1 cellular context compared by ENCODE assay signal in genomic region chr9:34178698-34179527, GRCh38.
TF ChIP-seq lines count a peak whose summit lies in the region.

TSS of gene UBAP1 (plus strand) at chr9:34179043. CDS start at chr9:34220915, 41,872 bp downstream.

TF ChIP-seq in HepG2, 621 proteins besides CTCF, POLR2A, EP300 and RAD21 (continued from another document and continues in another):
- TF ChIP-seq, protein P1, sequence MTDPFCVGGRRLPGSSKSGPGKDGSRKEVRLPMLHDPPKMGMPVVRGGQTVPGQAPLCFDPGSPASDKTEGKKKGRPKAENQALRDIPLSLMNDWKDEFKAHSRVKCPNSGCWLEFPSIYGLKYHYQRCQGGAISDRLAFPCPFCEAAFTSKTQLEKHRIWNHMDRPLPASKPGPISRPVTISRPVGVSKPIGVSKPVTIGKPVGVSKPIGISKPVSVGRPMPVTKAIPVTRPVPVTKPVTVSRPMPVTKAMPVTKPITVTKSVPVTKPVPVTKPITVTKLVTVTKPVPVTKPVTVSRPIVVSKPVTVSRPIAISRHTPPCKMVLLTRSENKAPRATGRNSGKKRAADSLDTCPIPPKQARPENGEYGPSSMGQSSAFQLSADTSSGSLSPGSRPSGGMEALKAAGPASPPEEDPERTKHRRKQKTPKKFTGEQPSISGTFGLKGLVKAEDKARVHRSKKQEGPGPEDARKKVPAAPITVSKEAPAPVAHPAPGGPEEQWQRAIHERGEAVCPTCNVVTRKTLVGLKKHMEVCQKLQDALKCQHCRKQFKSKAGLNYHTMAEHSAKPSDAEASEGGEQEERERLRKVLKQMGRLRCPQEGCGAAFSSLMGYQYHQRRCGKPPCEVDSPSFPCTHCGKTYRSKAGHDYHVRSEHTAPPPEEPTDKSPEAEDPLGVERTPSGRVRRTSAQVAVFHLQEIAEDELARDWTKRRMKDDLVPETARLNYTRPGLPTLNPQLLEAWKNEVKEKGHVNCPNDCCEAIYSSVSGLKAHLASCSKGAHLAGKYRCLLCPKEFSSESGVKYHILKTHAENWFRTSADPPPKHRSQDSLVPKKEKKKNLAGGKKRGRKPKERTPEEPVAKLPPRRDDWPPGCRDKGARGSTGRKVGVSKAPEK (CRISPR knock-in tag; IDR thresholded peaks at IDR 0.05; ENCODE audit: borderline replicate concordance) = no peak; the same call in 1 of the 2 replicates
- TF ChIP-seq HIVEP1 (CRISPR knock-in tag; IDR thresholded peaks at IDR 0.05) (no peak; the same call in 1 of the 2 replicates), THAP7 (CRISPR knock-in tag; IDR thresholded peaks at IDR 0.05) (0 out of 2 replicates have a peak, but pooled peaks have one; percentile 39), DPF2 (CRISPR knock-in tag; IDR thresholded peaks at IDR 0.05; ENCODE audit: borderline replicate concordance, low read depth) (0 out of 2 replicates have a peak, but pooled peaks have one; percentile 20), TCF12 (IDR thresholded peaks at IDR 0.05) (no peak), TCF12 (CRISPR knock-in tag; IDR thresholded peaks at IDR 0.05) (no peak), ARID5B (CRISPR knock-in tag; IDR thresholded peaks at IDR 0.05) (peak; percentile 26; the same call in 1 of the 2 replicates), HNF4G (IDR thresholded peaks at IDR 0.05; ENCODE audit: borderline replicate concordance, low read depth, low read length) (no peak), HNF4G (CRISPR knock-in tag; IDR thresholded peaks at IDR 0.05; ENCODE audit: borderline replicate concordance, low read depth) (no peak; the same call in 1 of the 2 replicates), ZNF275 (CRISPR knock-in tag; IDR thresholded peaks at IDR 0.05; ENCODE audit: borderline replicate concordance) (no peak), TFAP4 (IDR thresholded peaks at IDR 0.05; ENCODE audit: borderline replicate concordance, low read depth) (no peak), CEBPZ (IDR thresholded peaks at IDR 0.05; ENCODE audit: low read length) (no peak), XBP1 (CRISPR knock-in tag; IDR thresholded peaks at IDR 0.05) (no peak), ZNF232 (CRISPR knock-in tag; IDR thresholded peaks at IDR 0.05; ENCODE audit: borderline replicate concordance) (peak; percentile 66; the same call in 1 of the 2 replicates), ZNF552 (CRISPR knock-in tag; IDR thresholded peaks at IDR 0.05; ENCODE audit: borderline replicate concordance) (no peak), ZNF747 (CRISPR knock-in tag; IDR thresholded peaks at IDR 0.05; ENCODE audit: borderline replicate concordance) (peak; percentile 58; the same call in 1 of the 2 replicates), SMARCC2 (IDR thresholded peaks at IDR 0.05) (no peak), SETDB1 (CRISPR knock-in tag; IDR thresholded peaks at IDR 0.05; ENCODE audit: borderline replicate concordance) (no peak), BRD4 (CRISPR knock-in tag; IDR thresholded peaks at IDR 0.05) (peak; percentile 83; the same call in 1 of the 2 replicates), PAX8 (CRISPR knock-in tag; IDR thresholded peaks at IDR 0.05; ENCODE audit: borderline replicate concordance) (no peak), MAZ (IDR thresholded peaks at IDR 0.05; ENCODE audit: borderline replicate concordance, low read depth, low read length) (peak; percentile 77; the same call in 1 of the 2 replicates), MAZ (CRISPR knock-in tag; IDR thresholded peaks at IDR 0.05; ENCODE audit: low read depth) (peak; percentile 80), ZNF777 (CRISPR knock-in tag; IDR thresholded peaks at IDR 0.05) (no peak), AGO1 (IDR thresholded peaks at IDR 0.05; ENCODE audit: low read depth, low read length, poor library complexity, severe bottlenecking) (no peak), ZEB1 (IDR thresholded peaks at IDR 0.05; ENCODE audit: insufficient replicate concordance, low read depth) (no peak), CBFB (CRISPR knock-in tag; IDR thresholded peaks at IDR 0.05) (no peak), ZNF629 (CRISPR knock-in tag; conservative IDR thresholded peaks at IDR 0.05) (no peak), ZNF207 (IDR thresholded peaks at IDR 0.05; ENCODE audit: borderline replicate concordance) (no peak), ZNF350 (CRISPR knock-in tag; IDR thresholded peaks at IDR 0.05; ENCODE audit: borderline replicate concordance, low read depth) (peak; percentile 52; the same call in 1 of the 2 replicates), GATAD1 (CRISPR knock-in tag; IDR thresholded peaks at IDR 0.05) (peak; percentile 82), ZNF781 (CRISPR knock-in tag; IDR thresholded peaks at IDR 0.05; ENCODE audit: borderline replicate concordance, not compliant biosample characterization) (peak; percentile 84), ZBTB26 (CRISPR knock-in tag; IDR thresholded peaks at IDR 0.05; ENCODE audit: borderline replicate concordance) (no peak; the same call in 1 of the 2 replicates), ESRRA (CRISPR knock-in tag; IDR thresholded peaks at IDR 0.05; ENCODE audit: low read depth) (no peak; the same call in 1 of the 2 replicates), IRF9 (CRISPR knock-in tag; IDR thresholded peaks at IDR 0.05; ENCODE audit: borderline replicate concordance) (0 out of 2 replicates have a peak, but pooled peaks have one; percentile 49), ZNF614 (CRISPR knock-in tag; IDR thresholded peaks at IDR 0.05; ENCODE audit: borderline replicate concordance) (peak; percentile 75; the same call in 1 of the 2 replicates)
- TF ChIP-seq, protein P2, sequence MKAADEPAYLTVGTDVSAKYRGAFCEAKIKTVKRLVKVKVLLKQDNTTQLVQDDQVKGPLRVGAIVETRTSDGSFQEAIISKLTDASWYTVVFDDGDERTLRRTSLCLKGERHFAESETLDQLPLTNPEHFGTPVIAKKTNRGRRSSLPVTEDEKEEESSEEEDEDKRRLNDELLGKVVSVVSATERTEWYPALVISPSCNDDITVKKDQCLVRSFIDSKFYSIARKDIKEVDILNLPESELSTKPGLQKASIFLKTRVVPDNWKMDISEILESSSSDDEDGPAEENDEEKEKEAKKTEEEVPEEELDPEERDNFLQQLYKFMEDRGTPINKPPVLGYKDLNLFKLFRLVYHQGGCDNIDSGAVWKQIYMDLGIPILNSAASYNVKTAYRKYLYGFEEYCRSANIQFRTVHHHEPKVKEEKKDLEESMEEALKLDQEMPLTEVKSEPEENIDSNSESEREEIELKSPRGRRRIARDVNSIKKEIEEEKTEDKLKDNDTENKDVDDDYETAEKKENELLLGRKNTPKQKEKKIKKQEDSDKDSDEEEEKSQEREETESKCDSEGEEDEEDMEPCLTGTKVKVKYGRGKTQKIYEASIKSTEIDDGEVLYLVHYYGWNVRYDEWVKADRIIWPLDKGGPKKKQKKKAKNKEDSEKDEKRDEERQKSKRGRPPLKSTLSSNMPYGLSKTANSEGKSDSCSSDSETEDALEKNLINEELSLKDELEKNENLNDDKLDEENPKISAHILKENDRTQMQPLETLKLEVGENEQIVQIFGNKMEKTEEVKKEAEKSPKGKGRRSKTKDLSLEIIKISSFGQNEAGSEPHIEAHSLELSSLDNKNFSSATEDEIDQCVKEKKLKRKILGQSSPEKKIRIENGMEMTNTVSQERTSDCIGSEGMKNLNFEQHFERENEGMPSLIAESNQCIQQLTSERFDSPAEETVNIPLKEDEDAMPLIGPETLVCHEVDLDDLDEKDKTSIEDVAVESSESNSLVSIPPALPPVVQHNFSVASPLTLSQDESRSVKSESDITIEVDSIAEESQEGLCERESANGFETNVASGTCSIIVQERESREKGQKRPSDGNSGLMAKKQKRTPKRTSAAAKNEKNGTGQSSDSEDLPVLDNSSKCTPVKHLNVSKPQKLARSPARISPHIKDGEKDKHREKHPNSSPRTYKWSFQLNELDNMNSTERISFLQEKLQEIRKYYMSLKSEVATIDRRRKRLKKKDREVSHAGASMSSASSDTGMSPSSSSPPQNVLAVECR (CRISPR knock-in tag; IDR thresholded peaks at IDR 0.05; ENCODE audit: borderline replicate concordance) = peak; percentile 78; the same call in 1 of the 2 replicates
- TF ChIP-seq, protein P3, sequence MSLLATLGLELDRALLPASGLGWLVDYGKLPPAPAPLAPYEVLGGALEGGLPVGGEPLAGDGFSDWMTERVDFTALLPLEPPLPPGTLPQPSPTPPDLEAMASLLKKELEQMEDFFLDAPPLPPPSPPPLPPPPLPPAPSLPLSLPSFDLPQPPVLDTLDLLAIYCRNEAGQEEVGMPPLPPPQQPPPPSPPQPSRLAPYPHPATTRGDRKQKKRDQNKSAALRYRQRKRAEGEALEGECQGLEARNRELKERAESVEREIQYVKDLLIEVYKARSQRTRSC (CRISPR knock-in tag; IDR thresholded peaks at IDR 0.05; ENCODE audit: low read depth) = no peak
